24 cellular contexts compared by ENCODE assay signal in genomic region chr10:69679736-69680135, GRCh38.
"Had no signal": no experiment of that assay in that cellular context is flagged by ENCODE, and none has a peak within 500 bp of the region (broad histone marks: within the 10 kb centered on the region; RNA-seq: fewer than 3 reads in every experiment).

No MANE protein-coding gene starts in this region.

- H3K4me3 Mint-ChIP-seq: IgD-negative memory B cell had no signal

- FAIRE-seq: HTR-8/SVneo, K562, RCC 7860 had no signal

- H3K9ac ChIP-seq: KMS-11, SK-N-SH had no signal

- H3K9me3 ChIP-seq: SK-N-SH had no signal

- DNase-seq: Kasumi-1, MM.1S, NCI-H1092 treated with DMSO at 0.1 percent for 48 hours, NCI-H1436, NCI-H187, NCI-H2029, NCI-H2081 treated with DMSO at 0.1 percent for 48 hours, NCI-H2171, NCI-H226, NCI-H446, NCI-H510A, NCI-H524 treated with DMSO at 0.1 percent for 48 hours, NCI-H69, NCI-H774, Right ventricle myocardium superior, RPMI8226, SIG-M5, SK-N-SH had no signal

- H3K4me2 ChIP-seq: KMS-11, SK-N-SH had no signal

- H3K27ac Mint-ChIP-seq: IgD-negative memory B cell had no signal

- H3K27ac ChIP-seq: HL-60, KMS-11 had no signal

- H3K4me3 ChIP-seq: K562 had no signal

- H3K36me3 Mint-ChIP-seq: IgD-negative memory B cell had no signal

- H3K9me3 Mint-ChIP-seq: IgD-negative memory B cell had no signal
